In genomic region chr2:64873472-64873924, GRCh38 we compare ENCODE assay signal across 8 cellular contexts.
A peak's percentile ranks its signal among the peaks of the same experiment; 100 is the strongest.
DNase-seq lines count a peak whose midpoint lies in the region; ATAC-seq lines count a peak whose summit lies in the region.

No MANE protein-coding gene starts in this region.

- peaks cover 2 to 4% of the 10 kb centered on the region in 2 donors for H3K4me1 ChIP-seq in mucosa of rectum (ENCODE audit: control insufficient read depth in 2 of 2, insufficient read depth in 2 of 2, low read length in 2 of 2)

- H3K9ac ChIP-seq in mucosa of rectum (ENCODE audit: low read depth in 1 of 2, low read length in 2 of 2), result no peak overlapping the region

- DNase-seq in Ammon's horn (ENCODE audit: low spot score) (peak; percentile 75), NCI-H510A treated with DMSO at 0.1 percent for 48 hours (lab: John Stamatoyannopoulos, UW) (peak; percentile 66)
- DNase-seq in activated CD4-positive, alpha-beta T cell treated with anti-CD3 and anti-CD28 coated beads, Interleukin-2, amount 50 U/mL, for 4 hours, result peak; percentile 72 to 77
- peak; percentile 72 for DNase-seq in effector CD4-positive, alpha-beta T cell
- peak; percentile 61 to 75 for DNase-seq in stimulated activated CD8-positive, alpha-beta memory T cell treated with anti-CD3 and anti-CD28 coated beads, Interleukin-4, amount 100 ng/mL, for 4 hours (ENCODE audit: low read depth in 2 of 2, low spot score in 1 of 2)

- ATAC-seq in GM18907 (IDR thresholded peaks at IDR 0.05; ENCODE audit: unreplicated experiment) (peak; percentile 88), HG03103 (IDR thresholded peaks at IDR 0.05; ENCODE audit: low read depth, unreplicated experiment) (peak; percentile 85)

- H3K27me3 ChIP-seq in mucosa of rectum (ENCODE audit: control insufficient read depth in 2 of 2, insufficient read depth in 2 of 2, low read length in 2 of 2), result no peaks in the 10 kb centered on the region

- no peaks in the 10 kb centered on the region for H3K9me3 ChIP-seq in mucosa of rectum (ENCODE audit: control insufficient read depth in 2 of 2, low read length in 2 of 2)

- H3K27ac ChIP-seq in mucosa of rectum (ENCODE audit: low read depth in 2 of 2, low read length in 2 of 2), result no peak overlapping the region

- no peaks in the 10 kb centered on the region for H3K36me3 ChIP-seq in mucosa of rectum (ENCODE audit: control insufficient read depth in 2 of 2, insufficient read depth in 2 of 2, low read length in 2 of 2)

- peak overlapping the region; percentile 2 to 60 for H3K4me3 ChIP-seq in mucosa of rectum (ENCODE audit: low read length in 2 of 2)
